19 cellular contexts compared by ENCODE assay signal in genomic region chr1:184959626-184960025, GRCh38. TPM values are rescaled to one million over a fixed set of nuclear protein-coding genes. Genes with fewer than 3 reads are reported as not detected.
DNase-seq lines count a peak whose midpoint lies in the region; ATAC-seq and TF ChIP-seq lines count a peak whose summit lies in the region.
"Had no signal": no experiment of that assay in that cellular context is flagged by ENCODE, and none has a peak within 500 bp of the region (broad histone marks: within the 10 kb centered on the region; RNA-seq: fewer than 3 reads in every experiment).

No MANE protein-coding gene starts in this region.

- H3K9ac ChIP-seq in muscle layer of colon (ENCODE audit: low read length), result no peak overlapping the region

- no peaks in the 10 kb centered on the region for H3K27me3 ChIP-seq in muscle layer of colon (ENCODE audit: control insufficient read depth in 1 of 2, insufficient read depth in 2 of 2, low read length in 2 of 2)
- H3K27me3 ChIP-seq in tibial artery, result no peaks in the 10 kb centered on the region
- H3K27me3 ChIP-seq: colonic mucosa, Peyer's patch had no signal

- intact Hi-C loops in tibial artery (cut with DNase I; ENCODE audit: low total_unique reads), result no loop called here

- DNase-seq in fibroblast of the aortic adventitia (ENCODE audit: low read depth) (peak; percentile 33), tibial artery (no peak), SIG-M5 (lab: John Stamatoyannopoulos, UW) (no peak), DMS79 treated with DMSO at 0.1 percent for 48 hours (lab: John Stamatoyannopoulos, UW) (no peak)
- DNase-seq: activated CD8-positive, alpha-beta memory T cell treated with anti-CD3 and anti-CD28 coated beads, Interleukin-2, amount 50 U/mL, for 4 hours; CD4-positive, CD25-positive, alpha-beta regulatory T cell; colonic mucosa; H7; hippocampal formation; lower lobe of right lung; NCI-H1417; NCI-H2107; NCI-H524; Peyer's patch; stimulated activated CD4-positive, alpha-beta T cell treated with anti-CD3 and anti-CD28 coated beads, Interleukin-15, amount 100 ng/mL, for 24 hours had no signal

- TF ChIP-seq CTCF in fibroblast of the aortic adventitia (IDR thresholded peaks at IDR 0.05; ENCODE audit: insufficient read depth, low read length) (no peak), tibial artery (IDR thresholded peaks at IDR 0.05) (no peak)

- H3K9me3 ChIP-seq in muscle layer of colon (ENCODE audit: low read length) (no peaks in the 10 kb centered on the region), tibial artery (no peaks in the 10 kb centered on the region)
- H3K9me3 ChIP-seq: colonic mucosa, lower lobe of right lung, Peyer's patch had no signal

- no peak overlapping the region for H3K4me3 ChIP-seq in fibroblast of the aortic adventitia (ENCODE audit: low read depth, low read length)
- H3K4me3 ChIP-seq in muscle layer of colon (ENCODE audit: low read depth in 1 of 2, low read length in 2 of 2), result no peak overlapping the region
- no peak overlapping the region for H3K4me3 ChIP-seq in tibial artery
- H3K4me3 ChIP-seq: colonic mucosa, lower lobe of right lung, Peyer's patch had no signal

- H3K4me1 ChIP-seq in muscle layer of colon (ENCODE audit: insufficient read depth, low read length), result peaks cover 37% of the 10 kb centered on the region
- peaks cover 0 to 81% (median 24%) of the 10 kb centered on the region in 4 donors for H3K4me1 ChIP-seq in tibial artery
- H3K4me1 ChIP-seq: colonic mucosa, Peyer's patch had no signal

- H3K36me3 ChIP-seq in muscle layer of colon (ENCODE audit: insufficient read depth, low read length), result no peaks in the 10 kb centered on the region
- H3K36me3 ChIP-seq in tibial artery, result no peaks in the 10 kb centered on the region
- H3K36me3 ChIP-seq: colonic mucosa, lower lobe of right lung, Peyer's patch had no signal

- ATAC-seq in SK-N-SH treated with all-trans-retinoic acid at 6 μM for 48 hours (peak; percentile 64), GM18511 (IDR thresholded peaks at IDR 0.05; ENCODE audit: unreplicated experiment) (no peak)
- ATAC-seq: lower lobe of right lung, WTC11 had no signal

- peak overlapping the region; percentile 43 for H3K27ac ChIP-seq in muscle layer of colon (ENCODE audit: low read depth, low read length)
- peak overlapping the region; percentile 61 to 65 for H3K27ac ChIP-seq in tibial artery
- H3K27ac ChIP-seq: lower lobe of right lung had no signal

TF ChIP-seq in SK-N-SH treated with all-trans-retinoic acid at 6 μM for 48 hours, 23 proteins besides CTCF, POLR2A, EP300 and RAD21:
- TF ChIP-seq CREB5 (CRISPR knock-in tag; IDR thresholded peaks at IDR 0.05; ENCODE audit: low read depth), result no peak
- no peak for TF ChIP-seq ZFP3 (CRISPR knock-in tag; IDR thresholded peaks at IDR 0.05)
- TF ChIP-seq GLIS3 (CRISPR knock-in tag; IDR thresholded peaks at IDR 0.05), result no peak
- no peak for TF ChIP-seq ZC3H10 (CRISPR knock-in tag; IDR thresholded peaks at IDR 0.05)
- no peak for TF ChIP-seq BACH2 (CRISPR knock-in tag; IDR thresholded peaks at IDR 0.05; ENCODE audit: borderline replicate concordance)
- no peak for TF ChIP-seq RARB (CRISPR knock-in tag; IDR thresholded peaks at IDR 0.05)
- no peak for TF ChIP-seq SNAI2 (CRISPR knock-in tag; IDR thresholded peaks at IDR 0.05)
- TF ChIP-seq OSR1 (CRISPR knock-in tag; IDR thresholded peaks at IDR 0.05), result no peak
- TF ChIP-seq PATZ1 (CRISPR knock-in tag; IDR thresholded peaks at IDR 0.05; ENCODE audit: borderline replicate concordance), result no peak
- TF ChIP-seq CSRNP3 (CRISPR knock-in tag; IDR thresholded peaks at IDR 0.05), result no peak
- no peak for TF ChIP-seq TCF4 (CRISPR knock-in tag; IDR thresholded peaks at IDR 0.05; ENCODE audit: borderline replicate concordance)

RNA-seq across cellular contexts. Expression of gene NIBAN1, which starts 14.7 kb away (rescaled TPM):
- 121 and 131 TPM in 2 replicates for total RNA-seq in fibroblast of the aortic adventitia (ENCODE audit: low replicate concordance)
